In genomic region chrX:44896566-44897186, GRCh38 we compare ENCODE assay signal across 3 cellular contexts.
TF ChIP-seq lines count a peak whose summit lies in the region.

No MANE protein-coding gene starts in this region.

TF ChIP-seq in A549, 52 proteins besides CTCF, POLR2A, EP300 and RAD21:
- TF ChIP-seq MAZ (IDR thresholded peaks at IDR 0.05; ENCODE audit: borderline replicate concordance, low read depth, low read length): no peak
- no peak for TF ChIP-seq FOSL2 (IDR thresholded peaks at IDR 0.05)
- no peak for TF ChIP-seq FOSL2 (CRISPR knock-in tag; IDR thresholded peaks at IDR 0.05)
- no peak for TF ChIP-seq E2F6 (IDR thresholded peaks at IDR 0.05; ENCODE audit: borderline replicate concordance, low read depth)
- TF ChIP-seq KDM1A (IDR thresholded peaks at IDR 0.05; ENCODE audit: low read depth): no peak
- no peak for TF ChIP-seq CBX2 (IDR thresholded peaks at IDR 0.05; ENCODE audit: borderline replicate concordance, low read depth)
- no peak for TF ChIP-seq RCOR1 (IDR thresholded peaks at IDR 0.05; ENCODE audit: low read depth, low read length)

TF ChIP-seq in HCT116, 20 proteins besides CTCF, POLR2A, EP300 and RAD21:
- no peak for TF ChIP-seq MAX (IDR thresholded peaks at IDR 0.05)
- TF ChIP-seq JUND (IDR thresholded peaks at IDR 0.05): no peak
- TF ChIP-seq ZFX (IDR thresholded peaks at IDR 0.05): no peak
- no peak for TF ChIP-seq ZBTB33 (IDR thresholded peaks at IDR 0.05; ENCODE audit: extremely low read depth, insufficient replicate concordance, low read length)
- no peak for TF ChIP-seq SIN3A (IDR thresholded peaks at IDR 0.05; ENCODE audit: low read depth)
- no peak for TF ChIP-seq YY1 (IDR thresholded peaks at IDR 0.05; ENCODE audit: extremely low read depth, insufficient replicate concordance, low read depth, low read length)
- no peak for TF ChIP-seq ZNF274 (IDR thresholded peaks at IDR 0.05; ENCODE audit: low read depth, low read length)
- TF ChIP-seq CBX3 (IDR thresholded peaks at IDR 0.05; ENCODE audit: low read depth): no peak
- TF ChIP-seq EZH2phosphoT487 (IDR thresholded peaks at IDR 0.05; ENCODE audit: borderline replicate concordance): no peak
- no peak for TF ChIP-seq POLR2AphosphoS5 (IDR thresholded peaks at IDR 0.05; ENCODE audit: low read depth, low read length)
- TF ChIP-seq EGR1 (IDR thresholded peaks at IDR 0.05; ENCODE audit: low read depth): no peak
- no peak for TF ChIP-seq ELF1 (IDR thresholded peaks at IDR 0.05; ENCODE audit: borderline replicate concordance, low read depth)
- no peak for TF ChIP-seq TCF7L2 (IDR thresholded peaks at IDR 0.05; ENCODE audit: borderline replicate concordance, extremely low read depth, insufficient read depth, insufficient read length)
- TF ChIP-seq EZH2 (IDR thresholded peaks at IDR 0.05): no peak
- no peak for TF ChIP-seq REST (IDR thresholded peaks at IDR 0.05; ENCODE audit: low read depth)
- no peak for TF ChIP-seq SRF (IDR thresholded peaks at IDR 0.05; ENCODE audit: low read depth)
- no peak for TF ChIP-seq SP1 (IDR thresholded peaks at IDR 0.05; ENCODE audit: low read depth)
- no peak for TF ChIP-seq FOSL1 (IDR thresholded peaks at IDR 0.05; ENCODE audit: low read depth)
- TF ChIP-seq CEBPB (IDR thresholded peaks at IDR 0.05; ENCODE audit: low read depth): no peak

TF ChIP-seq in GM12878, 131 proteins besides CTCF, POLR2A, EP300 and RAD21:
- TF ChIP-seq CBX5 (IDR thresholded peaks at IDR 0.05; ENCODE audit: low read depth) (peak; percentile 78; the same call in 1 of the 2 replicates), BCL11A (IDR thresholded peaks at IDR 0.05; ENCODE audit: low read depth, low read length) (no peak)
